Comparison of ENCODE assay signal across 1 cellular context in genomic region chr1:9703165-9703509, GRCh38.
TF ChIP-seq lines count a peak whose summit lies in the region.

No MANE protein-coding gene starts in this region.

TF ChIP-seq in K562, 482 proteins besides CTCF, POLR2A, EP300 and RAD21 (continued from another document):
- TF ChIP-seq ZNF436 (CRISPR knock-in tag; IDR thresholded peaks at IDR 0.05) = no peak
- TF ChIP-seq SMARCB1 (IDR thresholded peaks at IDR 0.05; ENCODE audit: insufficient read length, low read depth) = no peak
- TF ChIP-seq ZNF518B (CRISPR knock-in tag; IDR thresholded peaks at IDR 0.05) = no peak
- peak in 1 of 2 experiments; percentile 33; a peak in 1 of 4 replicates for TF ChIP-seq NRF1 (conservative IDR thresholded peaks at IDR 0.05 in 1 of 2, IDR thresholded peaks at IDR 0.05 in 1 of 2)
- peak; percentile 12 for TF ChIP-seq RBM25 (IDR thresholded peaks at IDR 0.05; ENCODE audit: low read depth, low read length, severe bottlenecking)
- TF ChIP-seq NFYB (IDR thresholded peaks at IDR 0.05; ENCODE audit: extremely low read depth, insufficient read length) = peak; percentile 63
- TF ChIP-seq ATF4 (CRISPR knock-in tag; IDR thresholded peaks at IDR 0.05) = no peak
TF ChIP-seq in K562: peak in this region for 4.
